ENCODE assay signal across 26 cellular contexts in the genomic region with DNA sequence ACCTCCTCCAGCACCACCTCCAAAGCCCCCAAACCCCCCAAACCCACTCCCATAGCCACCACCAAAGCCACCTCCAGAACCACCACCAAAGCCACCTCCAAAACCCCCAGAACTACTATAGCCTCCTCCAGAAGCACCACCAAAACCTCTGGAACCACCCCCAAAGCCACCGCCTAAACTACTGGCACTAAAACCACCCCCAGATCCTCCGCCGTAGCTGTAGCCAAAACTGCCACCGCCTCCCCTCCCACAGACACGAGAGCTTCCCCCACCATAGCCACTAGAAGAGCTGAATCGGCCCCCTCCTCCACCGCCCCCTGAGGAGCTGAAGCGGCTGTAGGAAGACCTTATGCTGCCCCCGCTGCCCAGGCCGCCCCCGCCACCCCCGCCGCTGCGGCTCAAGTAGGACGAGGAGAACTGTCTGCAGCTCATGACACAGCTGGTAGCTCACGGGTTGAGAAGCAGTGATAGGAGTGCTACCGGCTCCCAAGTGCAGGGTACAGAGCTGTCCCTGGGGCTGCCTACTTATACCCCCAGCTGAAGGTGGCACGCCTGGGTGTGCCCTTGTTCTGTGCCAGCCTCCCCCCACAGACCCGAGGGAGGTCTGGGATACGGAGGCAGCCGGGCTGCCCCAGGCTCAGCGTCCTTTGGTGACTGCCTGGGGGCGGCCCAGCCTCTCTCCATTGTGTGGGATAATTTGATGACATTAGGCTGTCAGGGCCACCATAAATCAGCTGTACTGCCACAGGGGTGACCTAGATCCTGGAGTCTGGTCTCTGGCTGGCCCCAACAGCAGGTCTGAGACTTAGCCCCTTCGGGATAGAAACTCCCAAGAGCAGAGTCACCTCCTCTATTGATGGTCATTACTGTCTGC. TPM values are rescaled to one million over a fixed set of nuclear protein-coding genes. Genes with fewer than 3 reads are reported as not detected.
"Had no signal": no experiment of that assay in that cellular context is flagged by ENCODE, and none has a peak within 500 bp of the region (broad histone marks: within the 10 kb centered on the region; RNA-seq: fewer than 3 reads in every experiment).

Gene KRT9, minus strand, starts transcription at position 499 of the 874 bp plus-strand sequence. Its CDS starts 67 bp downstream, at position 432.

- ATAC-seq: activated T-cell treated with anti-CD3 and anti-CD28 coated beads, Interleukin-2, amount 50 U/mL, for 72 hours; gastroesophageal sphincter; heart left ventricle; mucosa of descending colon; psoas muscle; sciatic nerve had no signal

- H3K9ac ChIP-seq: neural progenitor cell had no signal

- H3K4me2 ChIP-seq: neural progenitor cell, smooth muscle cell had no signal

- FAIRE-seq: astrocyte, endothelial cell of umbilical vein had no signal

- H3K9me3 ChIP-seq: adrenal gland, breast epithelium, esophagus muscularis mucosa, gastroesophageal sphincter, heart left ventricle, mucosa of descending colon, ovary, psoas muscle, testis had no signal

- H2AFZ ChIP-seq: neural progenitor cell had no signal

- H3K4me1 ChIP-seq: adrenal gland, breast epithelium, esophagus muscularis mucosa, gastroesophageal sphincter, heart left ventricle, neural progenitor cell, psoas muscle, testis, upper lobe of left lung had no signal

- DNase-seq: activated CD4-positive, alpha-beta T cell treated with anti-CD3 and anti-CD28 coated beads, Interleukin-2, amount 50 U/mL, for 4 hours; activated effector memory CD4-positive, alpha-beta T cell treated with anti-CD3 and anti-CD28 coated beads, Interleukin-2, amount 50 U/mL, for 16 hours; activated T-cell treated with anti-CD3 and anti-CD28 coated beads, Interleukin-2, amount 50 U/mL, for 72 hours; adrenal gland; cortex of kidney; effector CD4-positive, alpha-beta T cell; kidney glomerular epithelial cell; mesenchymal stem cell; mucosa of descending colon; naive B cell; ovary; psoas muscle; stimulated activated CD4-positive, alpha-beta T cell treated with anti-CD3 and anti-CD28 coated beads, Interleukin-4, amount 100 ng/mL, for 1 hour; testis; upper lobe of left lung had no signal

- H3K27me3 ChIP-seq: adrenal gland, neural progenitor cell, ovary, testis, upper lobe of left lung had no signal

- H3K27ac ChIP-seq: adrenal gland, breast epithelium, esophagus muscularis mucosa, gastroesophageal sphincter, heart left ventricle, neural progenitor cell, ovary, psoas muscle, testis, upper lobe of left lung had no signal

- H3K36me3 ChIP-seq: adrenal gland, breast epithelium, esophagus muscularis mucosa, gastroesophageal sphincter, heart left ventricle, neural progenitor cell, ovary, upper lobe of left lung had no signal

- H3K4me3 ChIP-seq: adrenal gland, breast epithelium, esophagus muscularis mucosa, gastroesophageal sphincter, heart left ventricle, mucosa of descending colon, neural progenitor cell, ovary, psoas muscle, smooth muscle cell, testis, upper lobe of left lung had no signal

RNA-seq across cellular contexts. Expression of gene KRT9, which starts in this region (rescaled TPM):
- total RNA-seq: activated CD8-positive, alpha-beta memory T cell treated with anti-CD3 and anti-CD28 coated beads for 36 hours; activated T-cell treated with anti-CD3 and anti-CD28 coated beads, Interleukin-2, amount 50 U/mL, for 72 hours; endothelial cell of umbilical vein; esophagus muscularis mucosa; gastroesophageal sphincter; heart left ventricle; liver; mucosa of descending colon; ovary; psoas muscle; sciatic nerve; upper lobe of left lung had no signal
- polyA plus RNA-seq: endothelial cell of umbilical vein, heart left ventricle, liver, ovary, smooth muscle cell had no signal
